In the genomic region with DNA sequence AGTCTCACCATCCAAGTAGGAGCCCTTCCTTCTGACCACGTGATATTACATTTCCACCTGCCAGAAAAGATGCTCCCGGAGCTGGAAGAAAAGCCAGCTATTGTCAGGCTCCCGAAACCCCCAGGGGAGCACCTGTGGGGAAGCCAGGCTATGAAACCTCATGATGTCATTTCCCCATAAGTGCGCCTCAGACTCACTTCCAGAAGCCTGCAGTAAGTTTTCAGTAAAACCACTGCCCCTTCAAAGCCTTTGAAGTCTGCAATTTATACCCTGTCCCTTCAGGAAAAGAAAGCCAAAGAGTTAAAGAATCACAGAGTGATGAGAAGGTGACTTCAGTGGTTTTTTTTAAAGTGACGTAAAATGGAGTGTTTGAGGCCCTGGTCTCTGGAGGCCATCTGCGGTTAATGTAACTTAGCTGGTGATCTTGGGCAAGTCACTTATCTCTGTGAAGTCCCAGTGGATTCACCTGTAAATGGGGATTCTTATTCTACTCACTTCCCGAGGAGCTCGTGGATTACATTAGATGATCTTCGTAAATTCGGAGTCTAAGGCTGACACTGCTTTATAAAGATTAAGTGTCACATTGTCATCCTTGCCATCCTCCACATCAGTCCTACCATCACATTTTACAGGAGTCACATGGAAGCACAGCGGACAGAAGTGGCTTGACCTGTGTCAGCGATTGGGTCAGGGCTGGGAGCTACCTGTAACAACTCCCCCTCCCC, we compare ENCODE assay signal across 11 cellular contexts. TPM values are rescaled to one million over a fixed set of nuclear protein-coding genes. Genes with fewer than 3 reads are reported as not detected.
A peak's percentile ranks its signal among the peaks of the same experiment; 100 is the strongest.
DNase-seq lines count a peak whose midpoint lies in the region; ATAC-seq, FAIRE-seq and TF ChIP-seq lines count a peak whose summit lies in the region.
"Had no signal": no experiment of that assay in that cellular context is flagged by ENCODE, and none has a peak within 500 bp of the region (broad histone marks: within the 10 kb centered on the region; RNA-seq: fewer than 3 reads in every experiment).

No MANE protein-coding gene starts in this region.

- no peak overlapping the region for H3K4me3 ChIP-seq in GM06990 (replicated peaks; ENCODE audit: low read depth, low read length)
- no peak overlapping the region for H3K4me3 ChIP-seq in PC-9

- DNase-seq in GM06990 (ENCODE audit: extremely low read depth, insufficient read length) (peak; percentile 76), PC-9 (no peak), NCI-H226 (no peak), mucosa of gallbladder (ENCODE audit: low spot score) (no peak), HTR-8/SVneo (ENCODE audit: insufficient read length, low spot score) (no peak)
- DNase-seq: stomach had no signal

- no peaks in the 10 kb centered on the region for H3K4me1 ChIP-seq in PC-9 (replicated peaks; ENCODE audit: insufficient read depth)

- peaks cover 7% of the 10 kb centered on the region for H3K4me1 Mint-ChIP-seq in activated T-helper 17 cell treated with anti-CD3 and anti-CD28 coated beads, Interleukin-2, amount 50 U/mL, for 72 hours

- H3K36me3 ChIP-seq in GM06990 (ENCODE audit: control insufficient read depth, insufficient read depth, low read length) (no peaks in the 10 kb centered on the region), PC-9 (ENCODE audit: low read depth) (no peaks in the 10 kb centered on the region)
- H3K36me3 ChIP-seq: neutrophil, stomach had no signal

- ATAC-seq in GM19372 (IDR thresholded peaks at IDR 0.05; ENCODE audit: low read depth, unreplicated experiment) (peak; percentile 45), HG03045 (IDR thresholded peaks at IDR 0.05; ENCODE audit: unreplicated experiment) (peak; percentile 46)
- peak; percentile 61 for ATAC-seq in activated T-helper 17 cell treated with anti-CD3 and anti-CD28 coated beads, Interleukin-2, amount 50 U/mL, for 72 hours (replicated peaks)

- H3K27ac Mint-ChIP-seq in activated T-helper 17 cell treated with anti-CD3 and anti-CD28 coated beads, Interleukin-2, amount 50 U/mL, for 72 hours: no peak overlapping the region

- POLR2A ChIA-PET in PC-9 (lab: Charles Lee; ENCODE audit: unreplicated experiment): no interaction called here

- H3F3A ChIP-seq in PC-9 (ENCODE audit: insufficient read depth, low read depth): no peaks in the 10 kb centered on the region

- intact Hi-C loops in PC-9 (cut with micrococcal nuclease; ENCODE audit: unreplicated experiment): no loop called here

- no peaks in the 10 kb centered on the region for H3K9me3 ChIP-seq in PC-9 (ENCODE audit: insufficient read depth, low read depth)
- H3K9me3 ChIP-seq: neutrophil, stomach had no signal

- TF ChIP-seq CTCF in GM06990 (IDR thresholded peaks at IDR 0.05; ENCODE audit: insufficient read depth, low read length, poor library complexity, severe bottlenecking) (no peak), PC-9 (conservative IDR thresholded peaks at IDR 0.05) (no peak)

- H3K27me3 Mint-ChIP-seq in activated T-helper 17 cell treated with anti-CD3 and anti-CD28 coated beads, Interleukin-2, amount 50 U/mL, for 72 hours: peaks cover 44% of the 10 kb centered on the region

- H3K27ac ChIP-seq in PC-9: no peak overlapping the region
- H3K27ac ChIP-seq: epithelial cell of prostate, neutrophil had no signal

- no peaks in the 10 kb centered on the region for H4K20me1 ChIP-seq in PC-9 (ENCODE audit: insufficient read depth)

- peaks cover 5% of the 10 kb centered on the region for H3K36me3 Mint-ChIP-seq in activated T-helper 17 cell treated with anti-CD3 and anti-CD28 coated beads, Interleukin-2, amount 50 U/mL, for 72 hours (ENCODE audit: low read depth)

- H2AFZ ChIP-seq in PC-9: no peak overlapping the region

- H3K9me2 ChIP-seq in PC-9 (ENCODE audit: insufficient read depth): no peaks in the 10 kb centered on the region

- H3K27me3 ChIP-seq in GM06990 (replicated peaks; ENCODE audit: control insufficient read depth, insufficient read depth, low read length): peaks cover 7% of the 10 kb centered on the region
- H3K27me3 ChIP-seq in PC-9 (ENCODE audit: insufficient read depth, low read depth): peaks cover 19% of the 10 kb centered on the region

- no peak overlapping the region for H3K4me2 ChIP-seq in PC-9

- no peaks in the 10 kb centered on the region for H3K9me3 Mint-ChIP-seq in activated T-helper 17 cell treated with anti-CD3 and anti-CD28 coated beads, Interleukin-2, amount 50 U/mL, for 72 hours

- BruUV-seq in PC-9 (replicated peaks; lab: Mats Ljungman, UMichigan): no TSS peak

- no peak for FAIRE-seq in HTR-8/SVneo (lab: Jason Lieb, UNC)

- no peaks in the 10 kb centered on the region for H3K79me2 ChIP-seq in PC-9 (ENCODE audit: low read depth)

- CTCF ChIA-PET in PC-9 (lab: Charles Lee): no interaction called here

- no peak overlapping the region for H3K4me3 Mint-ChIP-seq in activated T-helper 17 cell treated with anti-CD3 and anti-CD28 coated beads, Interleukin-2, amount 50 U/mL, for 72 hours

RNA-seq across cellular contexts. Expression of gene SEMA6A, which starts 2.6 kb away (rescaled TPM):
- total RNA-seq in activated T-helper 17 cell treated with anti-CD3 and anti-CD28 coated beads, Interleukin-2, amount 50 U/mL, for 72 hours: under 1 TPM in 1 of 2 donors, not detected in 1; 0.50 TPM
- total RNA-seq in PC-9 (2021): not detected in 2 replicates
- total RNA-seq in mucosa of gallbladder: 98.1 TPM

Comparison
In these comparisons a context has a peak if more than half of its experiments do, and no peak if none do; other contexts are left out.
1. RNA of gene SEMA6A, which starts 2.6 kb away (total RNA-seq): 98.1 TPM in mucosa of gallbladder (single experiment); 0.50 TPM in activated T-helper 17 cell treated with anti-CD3 and anti-CD28 coated beads, Interleukin-2, amount 50 U/mL, for 72 hours and not detected in PC-9; every median in the first group is over 10 times any median in the second.
2. Peak in every context shown above with its lines, with median percentiles within 50 percentile points of each other: ATAC-seq.